ENCODE assay signal across 8 cellular contexts in the genomic region with DNA sequence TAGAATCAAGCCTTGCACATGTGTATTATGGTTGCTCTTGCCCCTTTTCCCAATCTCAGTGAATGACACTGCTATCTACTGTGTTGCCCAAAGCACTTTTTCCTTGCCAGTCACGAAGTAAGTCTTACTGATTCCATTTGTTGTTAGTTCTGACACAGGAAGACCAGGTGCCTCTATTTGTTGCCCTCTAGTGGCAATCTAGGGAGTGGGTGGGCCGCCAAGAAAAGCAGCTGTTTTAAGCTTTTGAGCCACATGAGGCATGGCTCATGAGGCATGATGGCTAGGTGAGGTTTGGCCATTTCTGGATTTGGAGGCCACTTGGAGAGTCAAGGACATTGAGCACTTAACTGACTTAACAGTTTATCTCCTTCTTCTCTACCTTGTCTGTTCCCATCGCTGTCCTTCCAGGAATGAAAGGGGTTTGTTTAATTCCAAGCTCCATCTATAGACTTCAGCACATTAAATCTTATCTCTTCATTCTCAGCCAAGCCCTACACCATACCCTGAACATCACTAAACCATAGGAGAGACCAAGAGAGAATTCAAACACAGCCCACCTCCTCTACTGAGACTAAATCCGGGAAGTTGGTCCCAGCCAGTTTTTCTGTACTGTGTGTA.
DNase-seq lines count a peak whose midpoint lies in the region; ATAC-seq, FAIRE-seq and TF ChIP-seq lines count a peak whose summit lies in the region.

No MANE protein-coding gene starts in this region.

- H3K27me3 Mint-ChIP-seq in activated CD8-positive, alpha-beta T cell treated with anti-CD3 and anti-CD28 coated beads for 36 hours, result peaks cover 1% of the 10 kb centered on the region

- FAIRE-seq in GM12892 (lab: Jason Lieb, UNC), result peak; percentile 87

- peak; percentile 67 for TF ChIP-seq CTCF in activated CD8-positive, alpha-beta T cell treated with anti-CD3 and anti-CD28 coated beads for 36 hours (IDR thresholded peaks at IDR 0.05)
- TF ChIP-seq CTCF in epithelial cell of proximal tubule (conservative IDR thresholded peaks at IDR 0.05; ENCODE audit: low read depth, low read length), result peak; percentile 76
- no peak for TF ChIP-seq CTCF in omental fat pad (IDR thresholded peaks at IDR 0.05)

- no peaks in the 10 kb centered on the region for H3K36me3 Mint-ChIP-seq in activated CD8-positive, alpha-beta T cell treated with anti-CD3 and anti-CD28 coated beads for 36 hours (ENCODE audit: low read depth)

- ATAC-seq in activated CD8-positive, alpha-beta T cell treated with anti-CD3 and anti-CD28 coated beads for 36 hours, result peak; percentile 82
- ATAC-seq in omental fat pad (ENCODE audit: low FRiP score) (peak; percentile 41), HG03139 (IDR thresholded peaks at IDR 0.05; ENCODE audit: unreplicated experiment) (no peak)

- no peaks in the 10 kb centered on the region for H3K4me1 Mint-ChIP-seq in activated CD8-positive, alpha-beta T cell treated with anti-CD3 and anti-CD28 coated beads for 36 hours (ENCODE audit: low read depth)

- H3K4me3 Mint-ChIP-seq in activated CD8-positive, alpha-beta T cell treated with anti-CD3 and anti-CD28 coated beads for 36 hours, result no peak overlapping the region

- intact Hi-C loops in activated CD8-positive, alpha-beta T cell treated with anti-CD3 and anti-CD28 coated beads for 36 hours (cut with micrococcal nuclease), result no loop called here

- CTCF ChIA-PET in activated CD8-positive, alpha-beta T cell treated with anti-CD3 and anti-CD28 coated beads for 36 hours (lab: Charles Lee), result interaction anchor here (0.6 to 5.4 kb wide), 17 partner anchors 9 to 543 kb away, joined by 3 to 76 read pairs (median 5); no protein-coding TSS in a partner anchor

- H3K4me3 ChIP-seq in epithelial cell of proximal tubule (ENCODE audit: low read depth, low read length), result no peak overlapping the region

- TF ChIP-seq POLR2A in GM12892 (IDR thresholded peaks at IDR 0.05; ENCODE audit: low read depth, low read length), result no peak

- H3K27ac Mint-ChIP-seq in activated CD8-positive, alpha-beta T cell treated with anti-CD3 and anti-CD28 coated beads for 36 hours, result no peak overlapping the region

- no peaks in the 10 kb centered on the region for H3K9me3 Mint-ChIP-seq in activated CD8-positive, alpha-beta T cell treated with anti-CD3 and anti-CD28 coated beads for 36 hours

- POLR2A ChIA-PET in activated CD8-positive, alpha-beta T cell treated with anti-CD3 and anti-CD28 coated beads for 36 hours (lab: Charles Lee), result no interaction called here

- peak; percentile 49 for DNase-seq in AG08395 (ENCODE audit: low spot score)
- no peak for DNase-seq in GM12892 (ENCODE audit: insufficient read length)
- DNase-seq in NCI-H460 (ENCODE audit: extremely low read depth, low read depth), result peak; percentile 52
- peak; percentile 72 for DNase-seq in activated CD8-positive, alpha-beta T cell treated with anti-CD3 and anti-CD28 coated beads for 36 hours
- DNase-seq in epithelial cell of proximal tubule (ENCODE audit: low read depth), result no peak
- no peak for DNase-seq in omental fat pad (ENCODE audit: low spot score)
- DNase-seq in dedifferentiated amniotic fluid mesenchymal stem cell (ENCODE audit: extremely low spot score), result no peak

Comparison
In these comparisons a context has a peak if more than half of its experiments do, and no peak if none do; other contexts are left out.
1. DNase-seq: peak in AG08395 (single experiment), NCI-H460 (single experiment) and activated CD8-positive, alpha-beta T cell treated with anti-CD3 and anti-CD28 coated beads for 36 hours (single experiment); none in GM12892 (single experiment), epithelial cell of proximal tubule (single experiment), omental fat pad (single experiment) and dedifferentiated amniotic fluid mesenchymal stem cell (single experiment).
2. CTCF ChIP-seq: peak in activated CD8-positive, alpha-beta T cell treated with anti-CD3 and anti-CD28 coated beads for 36 hours (single experiment) and epithelial cell of proximal tubule (single experiment); none in omental fat pad (0 of 3).